ENCODE assay signal across 26 cellular contexts in genomic region chr7:38007096-38007495, GRCh38.
DNase-seq lines count a peak whose midpoint lies in the region; ATAC-seq and TF ChIP-seq lines count a peak whose summit lies in the region.
"Had no signal": no experiment of that assay in that cellular context is flagged by ENCODE, and none has a peak within 500 bp of the region (broad histone marks: within the 10 kb centered on the region; RNA-seq: fewer than 3 reads in every experiment).

No MANE protein-coding gene starts in this region.

- peak overlapping the region; percentile 9; the same call in 1 of the 2 replicates for H3K27ac ChIP-seq in SJCRH30
- no peak overlapping the region for H3K27ac ChIP-seq in CD4-positive, alpha-beta T cell (ENCODE audit: low read depth, low read length)
- H3K27ac ChIP-seq: A549, SJSA1 had no signal

- no peak overlapping the region for H3K4me3 ChIP-seq in SJCRH30
- H3K4me3 ChIP-seq: A549, SJSA1 had no signal

- H3K9me3 ChIP-seq in SJCRH30 (replicated peaks), result peaks cover 11% of the 10 kb centered on the region; the same call in 1 of the 2 replicates
- peaks cover 3% of the 10 kb centered on the region for H3K9me3 ChIP-seq in CD4-positive, alpha-beta T cell (ENCODE audit: control insufficient read depth, low read length)
- H3K9me3 ChIP-seq: SJSA1 had no signal

- H3K27me3 ChIP-seq in SJCRH30, result no peaks in the 10 kb centered on the region
- no peaks in the 10 kb centered on the region for H3K27me3 ChIP-seq in CD4-positive, alpha-beta T cell (ENCODE audit: control insufficient read depth, insufficient read depth, low read length)
- H3K27me3 ChIP-seq: SJSA1 had no signal

- DNase-seq in ELF-1 (ENCODE audit: low read depth, low spot score) (peak; percentile 6), SJCRH30 (no peak), islet precursor cell (peak; percentile 76), renal cortical epithelial cell (ENCODE audit: low read depth) (peak; percentile 16), NCI-H524 (lab: John Stamatoyannopoulos, UW) (no peak), hypothalamus (lab: John Stamatoyannopoulos, UW) (no peak), NCI-H226 (no peak)
- no peak for DNase-seq in CD4-positive, alpha-beta T cell
- DNase-seq: C1 segment of cervical spinal cord; CD8-positive, alpha-beta memory T cell; DMS 273 treated with DMSO at 0.1 percent for 48 hours; DMS79; H7; Karpas-422; MV-4-11; NCI-H1105; NCI-H1436 treated with DMSO at 0.1 percent for 48 hours; NCI-H1930; NCI-H2107; NCI-H2227 treated with DMSO at 0.1 percent for 48 hours; NCI-H510A; PC-3; T-cell had no signal

- intact Hi-C loops in CD4-positive, alpha-beta T cell (cut with DNase I, micrococcal nuclease), result no loop called here

- H3K4me3 Mint-ChIP-seq in CD4-positive, alpha-beta T cell, result no peak overlapping the region
- H3K4me3 Mint-ChIP-seq: CD8-positive, alpha-beta memory T cell; T-cell had no signal

- H3K27me3 Mint-ChIP-seq in CD4-positive, alpha-beta T cell, result peaks cover 4% of the 10 kb centered on the region

- CTCF ChIA-PET in CD4-positive, alpha-beta T cell (lab: Charles Lee), result interaction anchor here (1.4 kb wide), 1 partner anchor 9 kb away, joined by 4 read pairs; no protein-coding TSS in a partner anchor

- no peak overlapping the region for H3K27ac Mint-ChIP-seq in CD4-positive, alpha-beta T cell
- H3K27ac Mint-ChIP-seq: CD8-positive, alpha-beta memory T cell; T-cell had no signal

- no peaks in the 10 kb centered on the region for H3K4me1 Mint-ChIP-seq in CD4-positive, alpha-beta T cell (ENCODE audit: low read depth)
- H3K4me1 Mint-ChIP-seq: CD8-positive, alpha-beta memory T cell; T-cell had no signal

- ATAC-seq in CD4-positive, alpha-beta T cell (ENCODE audit: poor library complexity), result no peak
- ATAC-seq: A549, HepG2, PC-3, T-cell had no signal

- POLR2A ChIA-PET in CD4-positive, alpha-beta T cell (lab: Charles Lee), result no interaction called here

- H3K36me3 Mint-ChIP-seq in CD4-positive, alpha-beta T cell (ENCODE audit: low read depth), result no peaks in the 10 kb centered on the region
- H3K36me3 Mint-ChIP-seq: CD8-positive, alpha-beta memory T cell; T-cell had no signal

- H3K9me3 Mint-ChIP-seq in CD4-positive, alpha-beta T cell, result peaks cover 6% of the 10 kb centered on the region

- no peak for TF ChIP-seq CTCF in CD4-positive, alpha-beta T cell (IDR thresholded peaks at IDR 0.05)

- H3K36me3 ChIP-seq in SJCRH30, result no peaks in the 10 kb centered on the region
- H3K36me3 ChIP-seq: SJSA1 had no signal

- peaks cover 18% of the 10 kb centered on the region for H3K4me1 ChIP-seq in SJCRH30
- H3K4me1 ChIP-seq: A549, SJSA1 had no signal

Comparison
In these comparisons a context has a peak if more than half of its experiments do, and no peak if none do; other contexts are left out.
1. DNase-seq: peak in ELF-1 (single experiment), islet precursor cell (single experiment) and renal cortical epithelial cell (single experiment); none in SJCRH30 (0 of 2), NCI-H524 (0 of 2), hypothalamus (0 of 51), CD4-positive, alpha-beta T cell (0 of 10) and NCI-H226 (single experiment).